ENCODE assay signal across 1 cellular context in genomic region chr20:45972500-45973183, GRCh38.
A peak's percentile ranks its signal among the peaks of the same experiment; 100 is the strongest.
TF ChIP-seq lines count a peak whose summit lies in the region.

No MANE protein-coding gene starts in this region.

TF ChIP-seq in K562, 482 proteins besides CTCF, POLR2A, EP300 and RAD21 (continued from another document and continues in another):
- TF ChIP-seq, protein P1, sequence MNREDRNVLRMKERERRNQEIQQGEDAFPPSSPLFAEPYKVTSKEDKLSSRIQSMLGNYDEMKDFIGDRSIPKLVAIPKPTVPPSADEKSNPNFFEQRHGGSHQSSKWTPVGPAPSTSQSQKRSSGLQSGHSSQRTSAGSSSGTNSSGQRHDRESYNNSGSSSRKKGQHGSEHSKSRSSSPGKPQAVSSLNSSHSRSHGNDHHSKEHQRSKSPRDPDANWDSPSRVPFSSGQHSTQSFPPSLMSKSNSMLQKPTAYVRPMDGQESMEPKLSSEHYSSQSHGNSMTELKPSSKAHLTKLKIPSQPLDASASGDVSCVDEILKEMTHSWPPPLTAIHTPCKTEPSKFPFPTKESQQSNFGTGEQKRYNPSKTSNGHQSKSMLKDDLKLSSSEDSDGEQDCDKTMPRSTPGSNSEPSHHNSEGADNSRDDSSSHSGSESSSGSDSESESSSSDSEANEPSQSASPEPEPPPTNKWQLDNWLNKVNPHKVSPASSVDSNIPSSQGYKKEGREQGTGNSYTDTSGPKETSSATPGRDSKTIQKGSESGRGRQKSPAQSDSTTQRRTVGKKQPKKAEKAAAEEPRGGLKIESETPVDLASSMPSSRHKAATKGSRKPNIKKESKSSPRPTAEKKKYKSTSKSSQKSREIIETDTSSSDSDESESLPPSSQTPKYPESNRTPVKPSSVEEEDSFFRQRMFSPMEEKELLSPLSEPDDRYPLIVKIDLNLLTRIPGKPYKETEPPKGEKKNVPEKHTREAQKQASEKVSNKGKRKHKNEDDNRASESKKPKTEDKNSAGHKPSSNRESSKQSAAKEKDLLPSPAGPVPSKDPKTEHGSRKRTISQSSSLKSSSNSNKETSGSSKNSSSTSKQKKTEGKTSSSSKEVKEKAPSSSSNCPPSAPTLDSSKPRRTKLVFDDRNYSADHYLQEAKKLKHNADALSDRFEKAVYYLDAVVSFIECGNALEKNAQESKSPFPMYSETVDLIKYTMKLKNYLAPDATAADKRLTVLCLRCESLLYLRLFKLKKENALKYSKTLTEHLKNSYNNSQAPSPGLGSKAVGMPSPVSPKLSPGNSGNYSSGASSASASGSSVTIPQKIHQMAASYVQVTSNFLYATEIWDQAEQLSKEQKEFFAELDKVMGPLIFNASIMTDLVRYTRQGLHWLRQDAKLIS (CRISPR knock-in tag; IDR thresholded peaks at IDR 0.05): no peak
- TF ChIP-seq MAZ (CRISPR knock-in tag; conservative IDR thresholded peaks at IDR 0.05 in 1 of 2, IDR thresholded peaks at IDR 0.05 in 1 of 2) (no peak), BRCA1 (IDR thresholded peaks at IDR 0.05) (no peak), BRCA1 (CRISPR knock-in tag; IDR thresholded peaks at IDR 0.05) (no peak), BMI1 (IDR thresholded peaks at IDR 0.05; ENCODE audit: low read length) (no peak), KLF16 (IDR thresholded peaks at IDR 0.05) (no peak), KLF13 (tag; IDR thresholded peaks at IDR 0.05; ENCODE audit: borderline replicate concordance, low read depth) (no peak), NR2C2 (CRISPR knock-in tag; IDR thresholded peaks at IDR 0.05) (no peak), NR2C2 (tag; IDR thresholded peaks at IDR 0.05) (no peak), PHF20 (IDR thresholded peaks at IDR 0.05; ENCODE audit: partially characterized antibody) (no peak), CSDE1 (IDR thresholded peaks at IDR 0.05) (no peak), CHD4 (IDR thresholded peaks at IDR 0.05; ENCODE audit: insufficient read depth, insufficient replicate concordance, low read depth, low read length, poor library complexity, severe bottlenecking) (no peak), MECOM (CRISPR knock-in tag; IDR thresholded peaks at IDR 0.05) (no peak), U2AF2 (optimal IDR thresholded peaks at IDR 0.05; ENCODE audit: low read depth, low read length) (no peak), TAF1 (IDR thresholded peaks at IDR 0.05; ENCODE audit: control insufficient read depth, extremely low read depth, insufficient read depth, low read length, severe bottlenecking) (peak; percentile 99), ESRRA (IDR thresholded peaks at IDR 0.05; ENCODE audit: borderline replicate concordance, low read depth) (0 out of 2 replicates have a peak, but pooled peaks have one; percentile 5), MBD1 (CRISPR knock-in tag; IDR thresholded peaks at IDR 0.05) (no peak), SREBF1 (IDR thresholded peaks at IDR 0.05; ENCODE audit: borderline replicate concordance, low read depth, low read length) (no peak), SLC30A9 (CRISPR knock-in tag; IDR thresholded peaks at IDR 0.05) (no peak), RBM25 (IDR thresholded peaks at IDR 0.05; ENCODE audit: low read depth, low read length, severe bottlenecking) (no peak), ZNF507 (tag; conservative IDR thresholded peaks at IDR 0.05) (no peak), RCOR1 (IDR thresholded peaks at IDR 0.05; ENCODE audit: borderline replicate concordance in 1 of 2, low read depth in 2 of 2, low read length in 2 of 2) (no peak), HDAC2 (IDR thresholded peaks at IDR 0.05) (no peak), EGR1 (conservative IDR thresholded peaks at IDR 0.05) (no peak), NUFIP1 (IDR thresholded peaks at IDR 0.05; ENCODE audit: partially characterized antibody) (peak; percentile 12), CTBP1 (IDR thresholded peaks at IDR 0.05; ENCODE audit: borderline replicate concordance) (no peak; the same call in 1 of the 2 replicates), RBBP5 (IDR thresholded peaks at IDR 0.05; ENCODE audit: borderline replicate concordance, insufficient read depth, low read length, poor library complexity, severe bottlenecking) (no peak), ZNF766 (CRISPR knock-in tag; conservative IDR thresholded peaks at IDR 0.05) (peak; percentile 12; the same call in 1 of the 2 replicates), E2F8 (IDR thresholded peaks at IDR 0.05; ENCODE audit: low read depth, partially characterized antibody) (no peak), MCM3 (IDR thresholded peaks at IDR 0.05) (no peak), ZBTB40 (IDR thresholded peaks at IDR 0.05) (no peak), ZBTB40 (CRISPR knock-in tag; IDR thresholded peaks at IDR 0.05) (no peak), CCNT2 (IDR thresholded peaks at IDR 0.05; ENCODE audit: borderline replicate concordance, extremely low read depth, insufficient read length, low read depth, low read length) (peak; percentile 42), ZC3H11A (IDR thresholded peaks at IDR 0.05; ENCODE audit: low read depth, low read length) (0 out of 2 replicates have a peak, but pooled peaks have one; percentile 25), REST (CRISPR knock-in tag; IDR thresholded peaks at IDR 0.05; ENCODE audit: low read depth) (no peak), ZFP91 (CRISPR knock-in tag; IDR thresholded peaks at IDR 0.05) (no peak), CXXC5 (CRISPR knock-in tag; IDR thresholded peaks at IDR 0.05) (no peak), NR4A1 (CRISPR knock-in tag; IDR thresholded peaks at IDR 0.05) (no peak), NR4A1 (tag; IDR thresholded peaks at IDR 0.05) (no peak), RB1 (IDR thresholded peaks at IDR 0.05; ENCODE audit: low read depth) (no peak)
